In genomic region chr2:205245652-205246051, GRCh38 we compare ENCODE assay signal across 13 cellular contexts.
DNase-seq lines count a peak whose midpoint lies in the region; ATAC-seq, FAIRE-seq and TF ChIP-seq lines count a peak whose summit lies in the region.
"Had no signal": no experiment of that assay in that cellular context is flagged by ENCODE, and none has a peak within 500 bp of the region (broad histone marks: within the 10 kb centered on the region; RNA-seq: fewer than 3 reads in every experiment).

No MANE protein-coding gene starts in this region.

- no peak overlapping the region for H2AK9ac ChIP-seq in IMR-90 (replicated peaks; ENCODE audit: low read depth, low read length, poor library complexity)

- no peaks in the 10 kb centered on the region for H3K9me1 ChIP-seq in IMR-90 (ENCODE audit: insufficient read depth, low read length)

- WGBS in IMR-90 (ENCODE audit: extremely low coverage in 2 of 2, insufficient read length in 1 of 2), 2 experiments, result no CpG with 5 or more reads among the region's 2 CpGs

- no peaks in the 10 kb centered on the region for H3K9me3 ChIP-seq in IMR-90 (ENCODE audit: control insufficient read depth, insufficient read depth, low read length)
- H3K9me3 ChIP-seq: thoracic aorta had no signal

- no peak for TF ChIP-seq RAD21 in IMR-90 (IDR thresholded peaks at IDR 0.05; ENCODE audit: low read length)

- dilution Hi-C loops in IMR-90 (cut with HindIII; ENCODE audit: low sequenced_read_pairs, unreplicated experiment), result no loop called here

- no peaks in the 10 kb centered on the region for H3K27me3 ChIP-seq in IMR-90 (ENCODE audit: control insufficient read depth, insufficient read depth, low read length)

- no peak overlapping the region for H3K9ac ChIP-seq in IMR-90 (ENCODE audit: low read depth, low read length)

- no peak overlapping the region for H2AK5ac ChIP-seq in IMR-90 (ENCODE audit: low read depth, low read length)

- no peaks in the 10 kb centered on the region for H3K4me1 ChIP-seq in IMR-90 (ENCODE audit: control insufficient read depth, insufficient read depth, low read length)

- ATAC-seq in IMR-90 (ENCODE audit: low read depth), result peak; percentile 35
- ATAC-seq in left ventricle myocardium superior, result peak; percentile 77
- ATAC-seq in HG03097 (IDR thresholded peaks at IDR 0.05; ENCODE audit: low FRiP score, unreplicated experiment), result no peak

- H3K36me3 ChIP-seq in IMR-90 (ENCODE audit: control insufficient read depth, insufficient read depth, low read length), result no peaks in the 10 kb centered on the region
- H3K36me3 ChIP-seq: thoracic aorta had no signal

- no peak overlapping the region for H2BK20ac ChIP-seq in IMR-90 (ENCODE audit: low read depth, low read length)

- no peak overlapping the region for H3K4ac ChIP-seq in IMR-90 (ENCODE audit: low read depth, low read length)

- H2BK5ac ChIP-seq in IMR-90 (ENCODE audit: low read depth, low read length, poor library complexity, severe bottlenecking), result no peak overlapping the region

- H2AFZ ChIP-seq in IMR-90 (replicated peaks; ENCODE audit: low read length, poor library complexity), result no peak overlapping the region

- no TSS peak for BruUV-seq in IMR-90 (replicated peaks; lab: Mats Ljungman, UMichigan)

- no peak overlapping the region for H3K23ac ChIP-seq in IMR-90 (ENCODE audit: low read depth, low read length)

- FAIRE-seq in GM12891 (lab: Jason Lieb, UNC), result no peak

- no peak overlapping the region for H4K91ac ChIP-seq in IMR-90 (ENCODE audit: insufficient read depth, low read depth, low read length)

- no peak overlapping the region for H4K5ac ChIP-seq in IMR-90 (ENCODE audit: low read depth, low read length)

- H3K18ac ChIP-seq in IMR-90 (ENCODE audit: low read depth, low read length), result no peak overlapping the region

- H2BK15ac ChIP-seq in IMR-90 (ENCODE audit: low read depth, low read length), result no peak overlapping the region

- H3K79me1 ChIP-seq in IMR-90 (ENCODE audit: low read depth in 1 of 2, low read length in 2 of 2), result no peaks in the 10 kb centered on the region

- DNase-seq in IMR-90 (peak; percentile 43), cardiac fibroblast (ENCODE audit: low read depth in 2 of 2) (peak; percentile 47 to 70), left ventricle myocardium superior (no peak), substantia nigra (lab: John Stamatoyannopoulos, UW) (no peak), NOMO-1 treated with dmso at 0.1 percent for 144 hours (lab: John Stamatoyannopoulos, UW; ENCODE audit: unreplicated experiment) (no peak), GM12891 (ENCODE audit: insufficient read length, low spot score) (no peak)
- DNase-seq: Calu3; effector CD4-positive, alpha-beta T cell; NCI-H1092 treated with DMSO at 0.1 percent for 48 hours; NCI-H526 treated with DMSO at 0.1 percent for 48 hours; SHP77 treated with DMSO at 0.1 percent for 48 hours had no signal

- TF ChIP-seq CTCF in IMR-90 (conservative IDR thresholded peaks at IDR 0.05; ENCODE audit: low read depth, low read length) (no peak), cardiac fibroblast (IDR thresholded peaks at IDR 0.05; ENCODE audit: low read depth, low read length) (no peak)

- no peak overlapping the region for H3K56ac ChIP-seq in IMR-90 (ENCODE audit: extremely low read depth, insufficient read depth, low read length)

- no peak overlapping the region for H3K4me2 ChIP-seq in IMR-90 (ENCODE audit: low read depth, low read length)

- in situ Hi-C loops in IMR-90 (cut with MboI; ENCODE audit: low sequenced_read_pairs), result no loop called here

- CTCF ChIA-PET in IMR-90 (lab: Yijun Ruan, JAX), result no interaction called here

- H2BK120ac ChIP-seq in IMR-90 (ENCODE audit: low read depth, low read length), result no peak overlapping the region

- no peak overlapping the region for H3K27ac ChIP-seq in IMR-90 (ENCODE audit: insufficient read depth, low read length)
- H3K27ac ChIP-seq in substantia nigra (ENCODE audit: low read depth, low read length, poor library complexity, severe bottlenecking), result peak overlapping the region; percentile 37
- H3K27ac ChIP-seq: thoracic aorta had no signal

- POLR2A ChIA-PET in IMR-90 (lab: Charles Lee; ENCODE audit: unreplicated experiment), result no interaction called here

- intact Hi-C loops in IMR-90 (cut with micrococcal nuclease), result no loop called here
- intact Hi-C loops in left ventricle myocardium superior (cut with micrococcal nuclease), result no loop called here

- no peak overlapping the region for H3K4me3 ChIP-seq in IMR-90 (ENCODE audit: insufficient read depth, low read depth, low read length)
- no peak overlapping the region for H3K4me3 ChIP-seq in cardiac fibroblast (replicated peaks in 1 of 2; ENCODE audit: low read depth in 2 of 2, low read length in 2 of 2)
- H3K4me3 ChIP-seq: thoracic aorta had no signal

- no peaks in the 10 kb centered on the region for H4K20me1 ChIP-seq in IMR-90 (ENCODE audit: insufficient read depth, low read length)

- no peak overlapping the region for H3K14ac ChIP-seq in IMR-90 (replicated peaks; ENCODE audit: low read depth, low read length)

- TF ChIP-seq POLR2A in IMR-90 (IDR thresholded peaks at IDR 0.05; ENCODE audit: low read depth, low read length) (no peak), GM12891 (IDR thresholded peaks at IDR 0.05; ENCODE audit: low read depth, low read length) (no peak)

- no peak overlapping the region for H4K8ac ChIP-seq in IMR-90 (ENCODE audit: low read depth in 2 of 2, low read length in 2 of 2)

TF ChIP-seq in IMR-90, 13 proteins besides CTCF, POLR2A, EP300 and RAD21:
- TF ChIP-seq MAFK (IDR thresholded peaks at IDR 0.05; ENCODE audit: low read depth, low read length) (peak; percentile 14; the same call in 1 of the 2 replicates), FOS (IDR thresholded peaks at IDR 0.05; ENCODE audit: low read depth, low read length) (no peak)

TF ChIP-seq in GM12891, 5 proteins besides CTCF, POLR2A, EP300 and RAD21:
- no peak for TF ChIP-seq POU2F2 (IDR thresholded peaks at IDR 0.05; ENCODE audit: low read depth, low read length)
- no peak for TF ChIP-seq TAF1 (IDR thresholded peaks at IDR 0.05; ENCODE audit: low read depth, low read length)
- TF ChIP-seq SPI1 (IDR thresholded peaks at IDR 0.05; ENCODE audit: low read depth, low read length), result no peak
- no peak for TF ChIP-seq PAX5 (IDR thresholded peaks at IDR 0.05; ENCODE audit: insufficient read depth, low read length, severe bottlenecking)
- TF ChIP-seq POLR2AphosphoS5 (IDR thresholded peaks at IDR 0.05; ENCODE audit: low read depth, low read length), result no peak

Comparison
In these comparisons a context has a peak if more than half of its experiments do, and no peak if none do; other contexts are left out.
1. DNase-seq: peak in IMR-90 (single experiment) and cardiac fibroblast (2 of 2); none in left ventricle myocardium superior (single experiment), substantia nigra (0 of 49), NOMO-1 treated with dmso at 0.1 percent for 144 hours (single experiment) and GM12891 (single experiment).